1 cellular context compared by ENCODE assay signal in the genomic region with DNA sequence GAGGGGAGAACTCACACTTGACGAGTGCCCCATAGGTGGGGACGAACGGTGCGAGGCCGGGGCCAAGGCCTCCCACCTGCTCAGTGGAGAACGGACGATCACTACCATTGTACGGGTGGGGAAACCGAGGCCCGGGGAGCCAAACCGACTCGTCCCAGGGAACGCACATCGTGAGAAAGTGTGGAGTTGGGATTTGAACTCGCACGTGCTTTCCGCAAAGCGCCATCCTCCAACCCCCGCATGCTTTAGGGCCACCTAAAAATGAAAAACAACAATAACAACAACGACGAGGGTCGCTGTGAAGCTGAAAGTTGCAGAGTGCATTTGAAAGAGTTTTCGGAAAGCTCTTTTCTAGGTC.
TF ChIP-seq lines count a peak whose summit lies in the region.

No MANE protein-coding gene starts in this region.

TF ChIP-seq in GM23338, 12 proteins besides CTCF, POLR2A, EP300 and RAD21:
- TF ChIP-seq EZH2phosphoT487 (IDR thresholded peaks at IDR 0.05; ENCODE audit: unreplicated experiment) (no peak), ETS1 (IDR thresholded peaks at IDR 0.05) (no peak), CREB1 (CRISPR knock-in tag; IDR thresholded peaks at IDR 0.05; ENCODE audit: low read depth) (no peak)
